ENCODE assay signal across 9 cellular contexts in genomic region chr6:108798672-108799355, GRCh38. TPM values are rescaled to one million over a fixed set of nuclear protein-coding genes. Genes with fewer than 3 reads are reported as not detected.
DNase-seq lines count a peak whose midpoint lies in the region; ATAC-seq and TF ChIP-seq lines count a peak whose summit lies in the region.
"Had no signal": no experiment of that assay in that cellular context is flagged by ENCODE, and none has a peak within 500 bp of the region (broad histone marks: within the 10 kb centered on the region; RNA-seq: fewer than 3 reads in every experiment).

No MANE protein-coding gene starts in this region.

- WGBS in endodermal cell (ENCODE audit: insufficient coverage in 1 of 2, insufficient read length in 1 of 2), 2 experiments, result 87 to 89% methylated on average over 10 to 18 of the region's 18 CpGs

- no peaks in the 10 kb centered on the region for H4K20me1 ChIP-seq in OCI-LY7 (ENCODE audit: insufficient read depth, low read length)

- intact Hi-C loops in OCI-LY7 (cut with micrococcal nuclease; ENCODE audit: unreplicated experiment), result no loop called here

- no peaks in the 10 kb centered on the region for H3K9me3 Mint-ChIP-seq in endodermal cell
- H3K9me3 Mint-ChIP-seq: neural crest cell had no signal

- no peak overlapping the region for H3K9ac ChIP-seq in endodermal cell (ENCODE audit: extremely low read depth, low read length, poor library complexity, severe bottlenecking)

- peak overlapping the region; percentile 26 for H3K27ac ChIP-seq in endodermal cell (ENCODE audit: low read depth, low read length)
- no peak overlapping the region for H3K27ac ChIP-seq in OCI-LY7 (ENCODE audit: low read depth, low read length, poor library complexity, severe bottlenecking)

- no peaks in the 10 kb centered on the region for H3K27me3 Mint-ChIP-seq in endodermal cell (ENCODE audit: insufficient read depth)

- H3K27me3 ChIP-seq in endodermal cell (ENCODE audit: control insufficient read depth, insufficient read depth, low read length, poor library complexity, severe bottlenecking), result no peaks in the 10 kb centered on the region

- TF ChIP-seq CTCF in endodermal cell (conservative IDR thresholded peaks at IDR 0.05) (no peak), OCI-LY7 (conservative IDR thresholded peaks at IDR 0.05; ENCODE audit: low read length) (no peak)

- CTCF ChIA-PET in OCI-LY7 (lab: Charles Lee; ENCODE audit: unreplicated experiment), result no interaction called here

- H3K9me2 ChIP-seq in OCI-LY7 (ENCODE audit: insufficient read depth, low read length), result no peaks in the 10 kb centered on the region

- peaks cover 14% of the 10 kb centered on the region for H3K4me1 Mint-ChIP-seq in endodermal cell

- H3K4me3 ChIP-seq in endodermal cell (ENCODE audit: low read length) (no peak overlapping the region), OCI-LY7 (ENCODE audit: low read depth, low read length, poor library complexity, severe bottlenecking) (no peak overlapping the region)

- no peaks in the 10 kb centered on the region for H3K9me3 ChIP-seq in endodermal cell (ENCODE audit: control insufficient read depth, low read length)
- H3K9me3 ChIP-seq in OCI-LY7 (ENCODE audit: low read length), result no peaks in the 10 kb centered on the region

- H3K4me3 Mint-ChIP-seq in endodermal cell, result no peak overlapping the region
- H3K4me3 Mint-ChIP-seq: neural crest cell had no signal

- POLR2A ChIA-PET in OCI-LY7 (lab: Charles Lee), result interaction anchor here (0.8 to 1.0 kb wide), 3 partner anchors 15 to 269 kb away, joined by 3 read pairs; no protein-coding TSS in a partner anchor

- no peaks in the 10 kb centered on the region for H3K79me2 ChIP-seq in OCI-LY7 (ENCODE audit: insufficient read depth, low read depth, low read length)

- no peak overlapping the region for H3K4me2 ChIP-seq in OCI-LY7 (ENCODE audit: low read length)

- H3K27ac Mint-ChIP-seq in endodermal cell, result no peak overlapping the region

- ATAC-seq in HG02588 (IDR thresholded peaks at IDR 0.05; ENCODE audit: unreplicated experiment), result no peak

- no peak overlapping the region for H2AFZ ChIP-seq in OCI-LY7 (ENCODE audit: low read length)

- no peaks in the 10 kb centered on the region for H3K36me3 ChIP-seq in endodermal cell (ENCODE audit: control insufficient read depth, insufficient read depth, low read length)
- H3K36me3 ChIP-seq in OCI-LY7 (ENCODE audit: insufficient read depth, low read length), result no peaks in the 10 kb centered on the region

- no peaks in the 10 kb centered on the region for H3K4me1 ChIP-seq in endodermal cell (ENCODE audit: control insufficient read depth, insufficient read depth, low read length)
- no peaks in the 10 kb centered on the region for H3K4me1 ChIP-seq in OCI-LY7 (ENCODE audit: insufficient read depth, low read length, poor library complexity, severe bottlenecking)

- no TSS peak for BruUV-seq in OCI-LY7 (replicated peaks; lab: Mats Ljungman, UMichigan)

- H3K36me3 Mint-ChIP-seq in endodermal cell (ENCODE audit: low read depth), result no peaks in the 10 kb centered on the region

- in situ Hi-C loops in G401 (cut with HindIII; ENCODE audit: low sequenced_read_pairs), result no loop called here

- peak; percentile 83 for DNase-seq in G401 (ENCODE audit: low spot score)
- peak; percentile 66 for DNase-seq in activated CD4-positive, alpha-beta T cell treated with anti-CD3 and anti-CD28 coated beads for 48 hours
- DNase-seq in endodermal cell, result peak; percentile 68
- peak; percentile 30 to 45 for DNase-seq in stimulated activated CD4-positive, alpha-beta T cell treated with anti-CD3 and anti-CD28 coated beads, Interleukin-15, amount 100 ng/mL, for 48 hours (ENCODE audit: low read depth in 2 of 2)
- DNase-seq in DMS53 (lab: John Stamatoyannopoulos, UW), result no peak
- DNase-seq in NCI-H226, result no peak
- DNase-seq in OCI-LY7 (ENCODE audit: low spot score), result no peak

RNA-seq across cellular contexts. Expression of gene ARMC2, which starts 49.4 kb away (rescaled TPM):
- 0.54 and 2.5 TPM in 2 replicates for total RNA-seq in G401 (2014; rRNA removed; shearing (Covaris generic))
- 1 to 10 TPM; 7.1 to 8.3 TPM for total RNA-seq in endodermal cell
- polyA plus RNA-seq in endodermal cell (2013, experiment 1 of 2), result 10.6 TPM
- polyA plus RNA-seq in endodermal cell (2013, experiment 2 of 2), result 9.4 TPM
- total RNA-seq in OCI-LY7 (2014; rRNA removed; shearing (Covaris generic)), result 0.21 and 2.6 TPM in 2 replicates
- 8.4 and 8.9 TPM in 2 replicates for total RNA-seq in OCI-LY7 (2022)

Comparison
In these comparisons a context has a peak if more than half of its experiments do, and no peak if none do; other contexts are left out.
1. DNase-seq: peak in G401 (single experiment), activated CD4-positive, alpha-beta T cell treated with anti-CD3 and anti-CD28 coated beads for 48 hours (single experiment), endodermal cell (single experiment) and stimulated activated CD4-positive, alpha-beta T cell treated with anti-CD3 and anti-CD28 coated beads, Interleukin-15, amount 100 ng/mL, for 48 hours (2 of 2); none in DMS53 (single experiment), NCI-H226 (single experiment) and OCI-LY7 (single experiment).